ENCODE assay signal across 29 cellular contexts in the genomic region with DNA sequence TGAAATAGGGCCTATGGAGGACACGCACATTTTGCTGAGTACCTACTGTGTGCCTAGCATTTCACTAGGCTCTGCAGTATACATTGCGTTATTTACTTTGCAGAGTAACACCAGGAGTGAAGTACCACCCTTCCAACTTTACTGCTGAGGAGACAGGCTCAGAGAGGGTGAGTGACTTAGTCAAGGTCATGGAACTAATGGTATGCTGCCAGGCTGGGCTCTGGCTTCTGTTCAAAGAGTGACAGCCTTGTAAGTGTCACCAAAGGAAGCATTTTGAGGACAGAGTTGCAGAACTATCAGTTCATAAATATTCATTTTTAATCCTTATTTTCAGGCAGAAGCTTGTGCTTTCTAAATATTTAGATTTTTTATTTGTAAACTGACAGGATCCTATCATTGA.
"Had no signal": no experiment of that assay in that cellular context is flagged by ENCODE, and none has a peak within 500 bp of the region (broad histone marks: within the 10 kb centered on the region; RNA-seq: fewer than 3 reads in every experiment).

No MANE protein-coding gene starts in this region.

- H3K36me3 ChIP-seq: neural progenitor cell, ovary, right lobe of liver, sigmoid colon, suprapubic skin, thoracic aorta, thyroid gland, tibial nerve, upper lobe of left lung, vagina had no signal

- H3K9me3 ChIP-seq: ovary, psoas muscle, right lobe of liver, sigmoid colon, suprapubic skin, thoracic aorta, thyroid gland, tibial nerve, upper lobe of left lung, vagina had no signal

- H3K9ac ChIP-seq: neural progenitor cell, parathyroid adenoma had no signal

- H3K27me3 Mint-ChIP-seq: stimulated activated naive CD8-positive, alpha-beta T cell treated with anti-CD3 and anti-CD28 coated beads, Interleukin-15, amount 100 ng/mL, for 72 hours had no signal

- H3K4me3 Mint-ChIP-seq: naive thymus-derived CD4-positive, alpha-beta T cell; natural killer cell; nephron; neural progenitor cell; stimulated activated effector memory CD8-positive, alpha-beta T cell treated with anti-CD3 and anti-CD28 coated beads, Interleukin-12 subunit alpha, Interleukin-12 subunit beta, amount 100 ng/mL, for 72 hours; stimulated activated naive CD8-positive, alpha-beta T cell treated with anti-CD3 and anti-CD28 coated beads, Interleukin-15, amount 100 ng/mL, for 72 hours had no signal

- H3K4me1 ChIP-seq: neural progenitor cell, psoas muscle, right lobe of liver, sigmoid colon, suprapubic skin, thyroid gland, tibial nerve, upper lobe of left lung, vagina had no signal

- H3K27ac Mint-ChIP-seq: naive thymus-derived CD4-positive, alpha-beta T cell; natural killer cell; nephron; neural progenitor cell; progenitor cell of endocrine pancreas; stimulated activated effector memory CD8-positive, alpha-beta T cell treated with anti-CD3 and anti-CD28 coated beads, Interleukin-12 subunit alpha, Interleukin-12 subunit beta, amount 100 ng/mL, for 72 hours; stimulated activated naive CD8-positive, alpha-beta T cell treated with anti-CD3 and anti-CD28 coated beads, Interleukin-15, amount 100 ng/mL, for 72 hours had no signal

- ATAC-seq: naive thymus-derived CD4-positive, alpha-beta T cell; natural killer cell; psoas muscle; right cardiac atrium; right lobe of liver; stimulated activated effector memory CD8-positive, alpha-beta T cell treated with anti-CD3 and anti-CD28 coated beads, Interleukin-12 subunit alpha, Interleukin-12 subunit beta, amount 100 ng/mL, for 72 hours; stimulated activated naive CD8-positive, alpha-beta T cell treated with anti-CD3 and anti-CD28 coated beads, Interleukin-15, amount 100 ng/mL, for 72 hours; stimulated activated naive CD8-positive, alpha-beta T cell treated with anti-CD3 and anti-CD28 coated beads, Interleukin-15, Interleukin-2, amounts not matched to agents 100 U/mL and 50 U/mL, for 24 hours had no signal

- H3K27me3 ChIP-seq: ovary, right lobe of liver, sigmoid colon, thyroid gland, tibial nerve, upper lobe of left lung, vagina had no signal

- H3K36me3 Mint-ChIP-seq: naive thymus-derived CD4-positive, alpha-beta T cell; natural killer cell; neural progenitor cell; stimulated activated effector memory CD8-positive, alpha-beta T cell treated with anti-CD3 and anti-CD28 coated beads, Interleukin-12 subunit alpha, Interleukin-12 subunit beta, amount 100 ng/mL, for 72 hours had no signal

- H3K9me3 Mint-ChIP-seq: nephron, neural progenitor cell had no signal

- DNase-seq: naive thymus-derived CD4-positive, alpha-beta T cell; natural killer cell; occipital lobe; ovary; posterior cingulate gyrus; psoas muscle; right cardiac atrium; right lobe of liver; sigmoid colon; small intestine; stimulated activated CD4-positive, alpha-beta T cell treated with anti-CD3 and anti-CD28 coated beads, Interleukin-15, amount 100 ng/mL, for 24 hours; stimulated activated CD4-positive, alpha-beta T cell treated with anti-CD3 and anti-CD28 coated beads, Interleukin-2, amount 100 ng/mL, for 24 hours; stimulated activated CD4-positive, alpha-beta T cell treated with anti-CD3 and anti-CD28 coated beads, Interleukin-2, amount 100 ng/mL, for 48 hours; stimulated activated CD4-positive, alpha-beta T cell treated with anti-CD3 and anti-CD28 coated beads, Interleukin-4, amount 100 ng/mL, for 24 hours; stimulated activated naive CD4-positive, alpha-beta T cell; stimulated activated naive CD8-positive, alpha-beta T cell treated with anti-CD3 and anti-CD28 coated beads, Interleukin-15, amount 100 ng/mL, for 72 hours; stimulated activated naive CD8-positive, alpha-beta T cell treated with anti-CD3 and anti-CD28 coated beads, Interleukin-15, Interleukin-2, amounts not matched to agents 100 U/mL and 50 U/mL, for 24 hours; substantia nigra; thyroid gland; upper lobe of left lung had no signal

- H3K4me3 ChIP-seq: neural progenitor cell, ovary, psoas muscle, right lobe of liver, sigmoid colon, suprapubic skin, thoracic aorta, thyroid gland, tibial nerve, upper lobe of left lung, vagina had no signal

- H3K4me1 Mint-ChIP-seq: naive thymus-derived CD4-positive, alpha-beta T cell; natural killer cell; nephron; stimulated activated effector memory CD8-positive, alpha-beta T cell treated with anti-CD3 and anti-CD28 coated beads, Interleukin-12 subunit alpha, Interleukin-12 subunit beta, amount 100 ng/mL, for 72 hours; stimulated activated naive CD8-positive, alpha-beta T cell treated with anti-CD3 and anti-CD28 coated beads, Interleukin-15, amount 100 ng/mL, for 72 hours had no signal

- H3K27ac ChIP-seq: neural progenitor cell, ovary, parathyroid adenoma, psoas muscle, right lobe of liver, sigmoid colon, suprapubic skin, thoracic aorta, thyroid gland, tibial nerve, upper lobe of left lung, vagina had no signal
